In the genomic region with DNA sequence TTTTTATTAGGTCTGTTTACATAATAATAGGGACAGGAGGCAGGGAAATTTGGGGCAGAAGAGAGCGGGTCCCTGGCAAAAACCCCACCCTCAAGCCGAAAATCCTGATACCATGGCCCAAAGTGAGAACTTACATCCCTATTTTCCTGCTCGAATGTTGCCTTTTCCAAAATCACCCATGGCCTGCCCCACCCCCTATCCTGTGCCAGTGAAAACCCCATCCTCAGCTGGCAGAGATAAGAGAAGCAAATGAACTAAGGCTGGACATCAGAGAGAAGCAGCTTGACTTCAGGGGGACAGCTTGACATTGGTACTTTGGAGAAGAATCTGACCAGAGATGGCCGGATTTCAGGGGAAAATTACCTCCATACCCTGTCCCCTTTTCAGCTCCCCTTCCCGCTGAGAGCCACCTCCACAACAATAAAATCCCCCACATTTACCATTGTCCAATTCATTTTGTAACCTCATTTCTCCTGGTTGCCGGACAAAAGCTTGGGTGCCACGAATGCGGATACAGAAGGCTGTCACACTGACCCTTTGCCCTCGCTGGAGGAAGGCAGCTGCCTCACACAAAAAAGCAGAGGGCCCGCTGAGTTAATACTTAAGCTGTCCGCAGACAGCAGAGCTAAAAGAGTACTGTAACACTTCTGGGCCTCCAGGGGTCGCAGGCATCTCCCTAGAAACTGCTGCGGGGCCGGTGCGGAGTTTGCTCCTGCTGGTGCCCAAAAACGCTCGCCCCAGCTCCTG, we compare ENCODE assay signal across 8 cellular contexts.
DNase-seq lines count a peak whose midpoint lies in the region; ATAC-seq and TF ChIP-seq lines count a peak whose summit lies in the region.

No MANE protein-coding gene starts in this region.

- no peaks in the 10 kb centered on the region for H3K36me3 ChIP-seq in hepatocyte (replicated peaks; ENCODE audit: insufficient read depth, low read depth)
- no peaks in the 10 kb centered on the region for H3K36me3 ChIP-seq in upper lobe of right lung

- H3K79me2 ChIP-seq in H9 (ENCODE audit: insufficient read depth, low read length): no peaks in the 10 kb centered on the region
- H3K79me2 ChIP-seq in hepatocyte: no peaks in the 10 kb centered on the region

- H2BK20ac ChIP-seq in H9 (ENCODE audit: low read depth, low read length, poor library complexity, severe bottlenecking): no peak overlapping the region

- H2AFZ ChIP-seq in H9 (ENCODE audit: low read length) (peak overlapping the region; percentile 85), hepatocyte (peak overlapping the region; percentile 59)

- in situ Hi-C loops in ACHN (cut with HindIII; ENCODE audit: low pct_ligation_motif_present, low pct_unique_long_range_greater_than_20kb, low sequenced_read_pairs): no loop called here

- H3K9me3 ChIP-seq in H9 (ENCODE audit: control insufficient read depth, low read depth, low read length): no peaks in the 10 kb centered on the region
- no peaks in the 10 kb centered on the region for H3K9me3 ChIP-seq in hepatocyte (ENCODE audit: low read depth)
- no peaks in the 10 kb centered on the region for H3K9me3 ChIP-seq in upper lobe of right lung

- H3K4me3 ChIP-seq in hepatocyte: no peak overlapping the region
- H3K4me3 ChIP-seq in upper lobe of right lung: no peak overlapping the region

- H3K27ac ChIP-seq in H9 (ENCODE audit: insufficient read length, low read depth, low read length) (no peak overlapping the region), hepatocyte (peak overlapping the region; percentile 46), upper lobe of right lung (no peak overlapping the region)

- no peak overlapping the region for H2BK12ac ChIP-seq in H9 (ENCODE audit: insufficient read length, low read depth, low read length)

- H3K9me2 ChIP-seq in hepatocyte (replicated peaks; ENCODE audit: insufficient read depth): no peaks in the 10 kb centered on the region

- H3K4me3 Mint-ChIP-seq in H9: peak overlapping the region; percentile 19 to 58; a peak in 3 of 5 replicates

- 0 out of 7 replicates have a peak overlapping the region, but pooled peaks of 1 of the 3 experiments have one; percentile 28 for H3K27ac Mint-ChIP-seq in H9

- intact Hi-C loops in upper lobe of right lung (cut with DNase I): no loop called here

- H3K27me3 ChIP-seq in H9 (ENCODE audit: insufficient read depth, low read length) (no peaks in the 10 kb centered on the region), hepatocyte (no peaks in the 10 kb centered on the region), upper lobe of right lung (no peaks in the 10 kb centered on the region)

- peaks cover 7 to 9% of the 10 kb centered on the region in 2 experiments for H3K4me1 Mint-ChIP-seq in H9

- H3K56ac ChIP-seq in H9 (ENCODE audit: insufficient read length, low read depth, low read length): no peak overlapping the region

- ATAC-seq in upper lobe of right lung (peak; percentile 58), GM21367 (IDR thresholded peaks at IDR 0.05; ENCODE audit: unreplicated experiment) (no peak), GM19395 (IDR thresholded peaks at IDR 0.05; ENCODE audit: unreplicated experiment) (no peak), GM19035 (IDR thresholded peaks at IDR 0.05; ENCODE audit: unreplicated experiment) (no peak)

- no peak overlapping the region for H3K4ac ChIP-seq in H9 (ENCODE audit: low read depth, low read length)

- H3K4me1 ChIP-seq in H9 (ENCODE audit: insufficient read depth, low read length) (peaks cover 5% of the 10 kb centered on the region; the same call in 1 of the 2 replicates), hepatocyte (ENCODE audit: insufficient read depth) (no peaks in the 10 kb centered on the region), upper lobe of right lung (no peaks in the 10 kb centered on the region)

- H4K91ac ChIP-seq in H9 (ENCODE audit: insufficient read length, low read depth, low read length): no peak overlapping the region

- H3T11ph ChIP-seq in H9 (ENCODE audit: low read length): no peak overlapping the region

- H3K79me1 ChIP-seq in H9 (ENCODE audit: insufficient read depth, low read depth, low read length, poor library complexity, severe bottlenecking): no peaks in the 10 kb centered on the region

- no peak overlapping the region for H3K18ac ChIP-seq in H9 (ENCODE audit: insufficient read length, low read depth, low read length)

- WGBS in H9 (ENCODE audit: extremely low coverage, insufficient read length, low lambda C conversion rate): no CpG with 5 or more reads among the region's 17 CpGs
- 32% methylated on average over 17 of the region's 17 CpGs for WGBS in hepatocyte (ENCODE audit: low lambda C conversion rate, missing lambda C conversion rate)

- no peaks in the 10 kb centered on the region for H3K36me3 Mint-ChIP-seq in H9 (ENCODE audit: insufficient read depth in 1 of 3, low read depth in 3 of 3)

- no peak overlapping the region for H2BK5ac ChIP-seq in H9 (ENCODE audit: insufficient read length, low read length)

- H3K23ac ChIP-seq in H9 (ENCODE audit: insufficient read length, low read depth, low read length): no peak overlapping the region

- TF ChIP-seq CTCF in H9 (conservative IDR thresholded peaks at IDR 0.05) (peak; percentile 91), hepatocyte (IDR thresholded peaks at IDR 0.05; ENCODE audit: poor library complexity) (peak; percentile 69), upper lobe of right lung (IDR thresholded peaks at IDR 0.05) (peak; percentile 42)

- H2BK15ac ChIP-seq in H9 (ENCODE audit: low read depth, low read length): no peak overlapping the region

- DNase-seq in ACHN (peak; percentile 81), H9 (peak; percentile 95), UCSD-AML1 (lab: John Stamatoyannopoulos, UW; ENCODE audit: unreplicated experiment) (peak; percentile 17), hepatocyte (ENCODE audit: low spot score) (peak; percentile 87), upper lobe of right lung (peak; percentile 65)

- H2AK5ac ChIP-seq in H9 (ENCODE audit: insufficient read length, low read length): no peak overlapping the region

- H3K27me3 Mint-ChIP-seq in H9 (ENCODE audit: low read depth): peaks cover 8% of the 10 kb centered on the region

- H3K9ac ChIP-seq in H9 (ENCODE audit: extremely low read depth, insufficient read length, low read length): no peak overlapping the region

- no peaks in the 10 kb centered on the region for H4K20me1 ChIP-seq in H9 (ENCODE audit: control insufficient read depth, insufficient read depth, insufficient read length)
- H4K20me1 ChIP-seq in hepatocyte (ENCODE audit: insufficient read depth, poor library complexity, severe bottlenecking): no peaks in the 10 kb centered on the region

- no peaks in the 10 kb centered on the region for H3K9me3 Mint-ChIP-seq in H9

- no peak overlapping the region for H4K8ac ChIP-seq in H9 (replicated peaks; ENCODE audit: insufficient read length, low read depth, low read length)

- no peak overlapping the region for H4K5ac ChIP-seq in H9 (ENCODE audit: insufficient read length, low read depth, low read length)

- H3K23me2 ChIP-seq in H9 (ENCODE audit: insufficient read length, low read depth, low read length, poor library complexity, severe bottlenecking): no peaks in the 10 kb centered on the region

- H3K14ac ChIP-seq in H9 (ENCODE audit: insufficient read depth, low read length): no peak overlapping the region

- H2BK120ac ChIP-seq in H9 (ENCODE audit: low read depth, low read length, poor library complexity, severe bottlenecking): no peak overlapping the region

- H3K4me2 ChIP-seq in H9 (ENCODE audit: insufficient read depth, insufficient read length, low read length) (no peak overlapping the region), hepatocyte (peak overlapping the region; percentile 76)

Comparison
In these comparisons a context has a peak if more than half of its experiments do, and no peak if none do; other contexts are left out.
1. DNase-seq: peak in every context shown above with its lines; median percentile 95 in H9; 87 in hepatocyte; 81 in ACHN; 65 in upper lobe of right lung; 17 in UCSD-AML1.